In the genomic region with DNA sequence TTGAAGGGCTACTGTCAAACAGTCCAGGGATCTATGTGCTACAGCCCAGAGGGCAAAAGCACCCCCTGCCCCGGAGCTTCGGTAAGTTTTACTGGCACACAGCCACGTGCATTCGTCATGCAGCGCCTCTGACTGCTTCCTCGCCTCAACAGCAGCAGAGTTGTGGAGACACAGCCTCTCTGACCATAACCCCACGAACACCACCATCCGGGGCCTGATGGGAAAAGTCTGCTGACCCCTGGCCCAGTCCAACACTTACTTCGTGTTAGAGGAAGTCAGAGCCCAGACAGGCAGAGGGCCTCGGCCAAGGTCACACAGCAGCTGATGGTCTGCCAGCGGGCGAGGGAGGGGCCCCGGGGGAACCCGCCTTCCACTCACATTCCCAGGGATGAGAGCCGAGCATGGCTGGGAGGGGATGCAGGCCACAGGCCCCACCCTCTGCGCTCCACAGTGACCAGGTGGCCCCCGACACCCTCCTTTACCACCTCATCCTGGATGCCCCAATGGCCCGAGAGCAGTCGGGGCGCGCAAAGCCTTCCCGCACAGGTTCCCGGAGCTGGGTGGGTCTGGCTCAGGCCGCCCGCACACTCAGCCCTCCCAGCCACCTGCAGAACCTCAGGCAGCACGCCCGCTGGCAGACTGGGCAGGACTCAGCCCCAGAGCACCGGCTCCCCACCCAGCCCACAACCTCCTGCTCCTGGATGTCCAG, we compare ENCODE assay signal across 10 cellular contexts. TPM values are rescaled to one million over a fixed set of nuclear protein-coding genes. Genes with fewer than 3 reads are reported as not detected.
DNase-seq lines count a peak whose midpoint lies in the region; ATAC-seq and TF ChIP-seq lines count a peak whose summit lies in the region.
"Had no signal": no experiment of that assay in that cellular context is flagged by ENCODE, and none has a peak within 500 bp of the region (broad histone marks: within the 10 kb centered on the region; RNA-seq: fewer than 3 reads in every experiment).

No MANE protein-coding gene starts in this region.

- peaks cover 16% of the 10 kb centered on the region for H3K79me2 ChIP-seq in osteoblast (ENCODE audit: insufficient read depth, low read length)

- H3K9me3 ChIP-seq in RWPE2 (ENCODE audit: severe bottlenecking) (no peaks in the 10 kb centered on the region), osteoblast (ENCODE audit: low read depth, low read length) (no peaks in the 10 kb centered on the region)
- H3K9me3 ChIP-seq: BLaER1 treated with 17β-estradiol and CSF1 and Interleukin-3, amounts not matched to agents 10 nM and 100 nM had no signal

- DNase-seq in CD1c-positive myeloid dendritic cell (ENCODE audit: extremely low spot score) = peak; percentile 52
- no peak for DNase-seq in RWPE2 (ENCODE audit: low spot score)
- peak; percentile 69 for DNase-seq in fibroblast of pulmonary artery (ENCODE audit: low read depth)
- peak; percentile 97 for DNase-seq in osteoblast (ENCODE audit: insufficient read length, low spot score, missing footprints)
- no peak for DNase-seq in ecto neural progenitor cell (ENCODE audit: low spot score)
- no peak for DNase-seq in NCI-H2107 (lab: John Stamatoyannopoulos, UW)
- DNase-seq in GM19238 (ENCODE audit: insufficient read length, low spot score) = no peak
- no peak for DNase-seq in SIG-M5 treated with dmso at 0.1 percent for 504 hours (lab: John Stamatoyannopoulos, UW; ENCODE audit: unreplicated experiment)
- DNase-seq: NCI-H748 treated with DMSO at 0.1 percent for 48 hours had no signal

- peak; percentile 13 for ATAC-seq in RWPE2 (ENCODE audit: low read depth)

- H3K4me3 ChIP-seq in RWPE2 (ENCODE audit: severe bottlenecking) (no peak overlapping the region), fibroblast of pulmonary artery (replicated peaks; ENCODE audit: low read depth, low read length) (no peak overlapping the region), osteoblast (ENCODE audit: insufficient read depth, low read length) (no peak overlapping the region)
- H3K4me3 ChIP-seq: BLaER1 treated with 17β-estradiol and CSF1 and Interleukin-3, amounts not matched to agents 10 nM and 100 nM had no signal

- peaks cover 18% of the 10 kb centered on the region for H4K20me1 ChIP-seq in osteoblast (ENCODE audit: insufficient read depth, low read length)

- no peaks in the 10 kb centered on the region for H3K27me3 ChIP-seq in RWPE2 (ENCODE audit: insufficient read depth, poor library complexity, severe bottlenecking)
- H3K27me3 ChIP-seq in osteoblast (ENCODE audit: insufficient read depth, low read length) = no peaks in the 10 kb centered on the region

- H3K27ac ChIP-seq in RWPE2 (ENCODE audit: poor library complexity, severe bottlenecking) (peak overlapping the region; percentile 45), osteoblast (ENCODE audit: low read depth, low read length) (no peak overlapping the region)
- H3K27ac ChIP-seq: BLaER1 treated with 17β-estradiol and CSF1 and Interleukin-3, amounts not matched to agents 10 nM and 100 nM had no signal

- H3K4me1 ChIP-seq in RWPE2 (ENCODE audit: insufficient read depth, poor library complexity, severe bottlenecking) (peaks cover 8% of the 10 kb centered on the region), osteoblast (ENCODE audit: insufficient read depth, low read length) (no peaks in the 10 kb centered on the region)

- TF ChIP-seq CTCF in RWPE2 (IDR thresholded peaks at IDR 0.05; ENCODE audit: poor library complexity, severe bottlenecking) (no peak), fibroblast of pulmonary artery (IDR thresholded peaks at IDR 0.05; ENCODE audit: low read length, missing control alignments) (no peak), osteoblast (IDR thresholded peaks at IDR 0.05; ENCODE audit: extremely low read depth, low read depth, low read length) (no peak)

- no peak overlapping the region for H2AFZ ChIP-seq in osteoblast (ENCODE audit: low read length)

- H3K36me3 ChIP-seq in RWPE2 (ENCODE audit: low read depth) (peaks cover 19% of the 10 kb centered on the region), osteoblast (ENCODE audit: insufficient read depth, low read length) (peaks cover 14% of the 10 kb centered on the region)

- H3K4me2 ChIP-seq in osteoblast (ENCODE audit: insufficient read depth, low read length) = no peak overlapping the region

RNA-seq across cellular contexts. Expression of a gene that starts 5.0 kb away (rescaled TPM):
- total RNA-seq in osteoblast = 1.8 and 2.9 TPM in 2 replicates

RNA-seq across cellular contexts. Expression of a gene that starts 8.7 kb away (rescaled TPM):
- 12.4 and 13.8 TPM in 2 replicates for total RNA-seq in osteoblast

RNA-seq across cellular contexts. Expression of a gene that starts 15.6 kb away (rescaled TPM):
- 14.4 and 19.9 TPM in 2 replicates for total RNA-seq in osteoblast

RNA-seq across cellular contexts. Expression of a gene that starts 27.2 kb away (rescaled TPM):
- 75.7 and 100 TPM in 2 replicates for total RNA-seq in osteoblast

RNA-seq across cellular contexts. Expression of a gene that starts 36.3 kb away (rescaled TPM):
- 300 and 380 TPM in 2 replicates for total RNA-seq in osteoblast

Comparison
In these comparisons a context has a peak if more than half of its experiments do, and no peak if none do; other contexts are left out.
1. DNase-seq: peak in CD1c-positive myeloid dendritic cell (single experiment), fibroblast of pulmonary artery (single experiment) and osteoblast (single experiment); none in RWPE2 (single experiment), ecto neural progenitor cell (single experiment), NCI-H2107 (single experiment), GM19238 (single experiment) and SIG-M5 treated with dmso at 0.1 percent for 504 hours (single experiment).